ENCODE assay signal across 7 cellular contexts in the genomic region with DNA sequence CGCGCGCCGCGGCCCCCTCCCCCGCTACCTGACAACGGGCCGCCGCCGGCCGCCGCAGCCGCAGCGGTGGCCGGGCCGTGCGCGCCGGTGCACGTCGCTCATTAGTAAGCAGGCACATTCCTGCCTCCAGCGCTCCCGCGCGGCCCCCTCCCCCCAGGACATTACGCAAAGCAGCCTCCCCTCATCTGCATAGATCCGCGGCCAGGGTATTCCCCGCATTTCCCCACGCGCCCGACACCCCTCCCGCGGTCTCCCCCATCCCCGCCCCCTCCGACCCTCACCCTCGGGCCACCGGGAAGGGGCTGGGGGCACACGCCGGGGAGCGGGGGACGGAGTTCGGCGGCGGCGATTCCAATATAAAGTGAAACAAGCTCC. TPM values are rescaled to one million over a fixed set of nuclear protein-coding genes. Genes with fewer than 3 reads are reported as not detected.
DNase-seq lines count a peak whose midpoint lies in the region; ATAC-seq and FAIRE-seq lines count a peak whose summit lies in the region.

A gene with protein sequence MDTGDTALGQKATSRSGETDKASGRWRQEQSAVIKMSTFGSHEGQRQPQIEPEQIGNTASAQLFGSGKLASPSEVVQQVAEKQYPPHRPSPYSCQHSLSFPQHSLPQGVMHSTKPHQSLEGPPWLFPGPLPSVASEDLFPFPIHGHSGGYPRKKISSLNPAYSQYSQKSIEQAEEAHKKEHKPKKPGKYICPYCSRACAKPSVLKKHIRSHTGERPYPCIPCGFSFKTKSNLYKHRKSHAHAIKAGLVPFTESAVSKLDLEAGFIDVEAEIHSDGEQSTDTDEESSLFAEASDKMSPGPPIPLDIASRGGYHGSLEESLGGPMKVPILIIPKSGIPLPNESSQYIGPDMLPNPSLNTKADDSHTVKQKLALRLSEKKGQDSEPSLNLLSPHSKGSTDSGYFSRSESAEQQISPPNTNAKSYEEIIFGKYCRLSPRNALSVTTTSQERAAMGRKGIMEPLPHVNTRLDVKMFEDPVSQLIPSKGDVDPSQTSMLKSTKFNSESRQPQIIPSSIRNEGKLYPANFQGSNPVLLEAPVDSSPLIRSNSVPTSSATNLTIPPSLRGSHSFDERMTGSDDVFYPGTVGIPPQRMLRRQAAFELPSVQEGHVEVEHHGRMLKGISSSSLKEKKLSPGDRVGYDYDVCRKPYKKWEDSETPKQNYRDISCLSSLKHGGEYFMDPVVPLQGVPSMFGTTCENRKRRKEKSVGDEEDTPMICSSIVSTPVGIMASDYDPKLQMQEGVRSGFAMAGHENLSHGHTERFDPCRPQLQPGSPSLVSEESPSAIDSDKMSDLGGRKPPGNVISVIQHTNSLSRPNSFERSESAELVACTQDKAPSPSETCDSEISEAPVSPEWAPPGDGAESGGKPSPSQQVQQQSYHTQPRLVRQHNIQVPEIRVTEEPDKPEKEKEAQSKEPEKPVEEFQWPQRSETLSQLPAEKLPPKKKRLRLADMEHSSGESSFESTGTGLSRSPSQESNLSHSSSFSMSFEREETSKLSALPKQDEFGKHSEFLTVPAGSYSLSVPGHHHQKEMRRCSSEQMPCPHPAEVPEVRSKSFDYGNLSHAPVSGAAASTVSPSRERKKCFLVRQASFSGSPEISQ (N-terminal part only) (minus strand): TSS at position 106 of the 375 bp plus-strand sequence. CDS start 170,438 bp downstream, outside the sequence.

- H3K4me1 Mint-ChIP-seq in effector memory CD8-positive, alpha-beta T cell (ENCODE audit: low read depth in 2 of 2), result peaks cover 32 to 50% of the 10 kb centered on the region in 2 donors

- H3K27me3 Mint-ChIP-seq in effector memory CD8-positive, alpha-beta T cell, result no peaks in the 10 kb centered on the region

- FAIRE-seq in GM18507 (lab: Jason Lieb, UNC), result peak; percentile 64

- peaks cover 55% of the 10 kb centered on the region for H3K36me3 Mint-ChIP-seq in effector memory CD8-positive, alpha-beta T cell (ENCODE audit: insufficient read depth)

- peak; percentile 26 for ATAC-seq in HG02885 (IDR thresholded peaks at IDR 0.05; ENCODE audit: poor library complexity, unreplicated experiment)
- ATAC-seq in effector memory CD8-positive, alpha-beta T cell (replicated peaks), result peak; percentile 31

- peak; percentile 18 for DNase-seq in GM18507 (ENCODE audit: extremely low spot score, insufficient read length, low read depth)
- peak; percentile 19 for DNase-seq in NCI-H748 treated with DMSO at 0.1 percent for 48 hours (lab: John Stamatoyannopoulos, UW)
- peak; percentile 71 to 74 (median 74) for DNase-seq in activated CD8-positive, alpha-beta memory T cell treated with anti-CD3 and anti-CD28 coated beads for 48 hours (ENCODE audit: low read depth in 2 of 3, low spot score in 2 of 3)
- DNase-seq in effector memory CD8-positive, alpha-beta T cell, result peak; percentile 79 to 82 (median 80)
- peak; percentile 95 for DNase-seq in mesenteric fat pad (ENCODE audit: low spot score)
- peak; percentile 80 to 85 for DNase-seq in stimulated activated CD8-positive, alpha-beta memory T cell treated with anti-CD3 and anti-CD28 coated beads, Interleukin-15, amount 100 ng/mL, for 48 hours (ENCODE audit: low read depth in 2 of 2)

- peak within 1 kb of the TSS; percentile 99 to 100 for H3K27ac Mint-ChIP-seq in effector memory CD8-positive, alpha-beta T cell

- no peaks in the 10 kb centered on the region for H3K9me3 Mint-ChIP-seq in effector memory CD8-positive, alpha-beta T cell

- H3K4me3 Mint-ChIP-seq in effector memory CD8-positive, alpha-beta T cell, result peak within 1 kb of the TSS; percentile 92 to 98

RNA-seq across cellular contexts. Expression of the gene that starts here (rescaled TPM):
- 13.2 TPM for total RNA-seq in mesenteric fat pad

Comparison
In these comparisons a context has a peak if more than half of its experiments do, and no peak if none do; other contexts are left out.
1. Peak in every context shown above with its lines: DNase-seq and ATAC-seq.
2. DNase-seq: peak in every context shown above with its lines; median percentile 95 in mesenteric fat pad; 82 in stimulated activated CD8-positive, alpha-beta memory T cell treated with anti-CD3 and anti-CD28 coated beads, Interleukin-15, amount 100 ng/mL, for 48 hours; 80 in effector memory CD8-positive, alpha-beta T cell; 74 in activated CD8-positive, alpha-beta memory T cell treated with anti-CD3 and anti-CD28 coated beads for 48 hours; 19 in NCI-H748 treated with DMSO at 0.1 percent for 48 hours; 18 in GM18507.